In genomic region chr15:57887825-57888224, GRCh38 we compare ENCODE assay signal across 27 cellular contexts.
"Had no signal": no experiment of that assay in that cellular context is flagged by ENCODE, and none has a peak within 500 bp of the region (broad histone marks: within the 10 kb centered on the region; RNA-seq: fewer than 3 reads in every experiment).

No MANE protein-coding gene starts in this region.

- FAIRE-seq: colon, endometrium, endothelial cell of umbilical vein, frontal cortex had no signal

- H3K27me3 ChIP-seq: colonic mucosa, esophagus muscularis mucosa, gastrocnemius medialis, heart left ventricle had no signal

- DNase-seq: colonic mucosa; cortex of kidney; dermis blood vessel endothelial cell; dorsolateral prefrontal cortex; effector CD4-positive, alpha-beta T cell; effector CD8-positive, alpha-beta T cell; effector memory CD4-positive, alpha-beta T cell; effector memory CD8-positive, alpha-beta T cell; endodermal cell; erythroblast; esophagus squamous epithelium; foreskin fibroblast; foreskin keratinocyte; foreskin melanocyte; gastrocnemius medialis; glutamatergic neuron; head of caudate nucleus; heart left ventricle; heart right ventricle had no signal

- H3K4me1 ChIP-seq: colonic mucosa, esophagus muscularis mucosa, esophagus squamous epithelium, foreskin keratinocyte, gastrocnemius medialis, gastroesophageal sphincter, heart left ventricle, heart right ventricle had no signal

- H3K36me3 ChIP-seq: colonic mucosa, esophagus muscularis mucosa, esophagus squamous epithelium, gastrocnemius medialis, gastroesophageal sphincter, heart left ventricle, heart right ventricle had no signal

- ATAC-seq: effector memory CD8-positive, alpha-beta T cell; esophagus mucosa; foreskin keratinocyte; gastrocnemius medialis; gastroesophageal sphincter; heart left ventricle; heart right ventricle had no signal

- H3K9me3 ChIP-seq: colonic mucosa, esophagus squamous epithelium, gastrocnemius medialis had no signal

- H3K4me3 ChIP-seq: colonic mucosa, coronary artery, dorsolateral prefrontal cortex, esophagus muscularis mucosa, esophagus squamous epithelium, gastrocnemius medialis, gastroesophageal sphincter, heart left ventricle, heart right ventricle had no signal
